2 cellular contexts compared by ENCODE assay signal in genomic region chr3:78917541-78917940, GRCh38.
TF ChIP-seq lines count a peak whose summit lies in the region.

No MANE protein-coding gene starts in this region.

TF ChIP-seq in PFSK-1, 5 proteins besides CTCF, POLR2A, EP300 and RAD21 (continued from another document):
- peak; percentile 44; the same call in 1 of the 2 replicates for TF ChIP-seq POLR2AphosphoS5 (IDR thresholded peaks at IDR 0.05; ENCODE audit: low read depth, low read length)

TF ChIP-seq in WTC11, 78 proteins besides CTCF, POLR2A, EP300 and RAD21 (continued from another document):
- no peak for TF ChIP-seq ZBTB43 (CRISPR knock-in tag; IDR thresholded peaks at IDR 0.05)
